ENCODE assay signal across 26 cellular contexts in the genomic region with DNA sequence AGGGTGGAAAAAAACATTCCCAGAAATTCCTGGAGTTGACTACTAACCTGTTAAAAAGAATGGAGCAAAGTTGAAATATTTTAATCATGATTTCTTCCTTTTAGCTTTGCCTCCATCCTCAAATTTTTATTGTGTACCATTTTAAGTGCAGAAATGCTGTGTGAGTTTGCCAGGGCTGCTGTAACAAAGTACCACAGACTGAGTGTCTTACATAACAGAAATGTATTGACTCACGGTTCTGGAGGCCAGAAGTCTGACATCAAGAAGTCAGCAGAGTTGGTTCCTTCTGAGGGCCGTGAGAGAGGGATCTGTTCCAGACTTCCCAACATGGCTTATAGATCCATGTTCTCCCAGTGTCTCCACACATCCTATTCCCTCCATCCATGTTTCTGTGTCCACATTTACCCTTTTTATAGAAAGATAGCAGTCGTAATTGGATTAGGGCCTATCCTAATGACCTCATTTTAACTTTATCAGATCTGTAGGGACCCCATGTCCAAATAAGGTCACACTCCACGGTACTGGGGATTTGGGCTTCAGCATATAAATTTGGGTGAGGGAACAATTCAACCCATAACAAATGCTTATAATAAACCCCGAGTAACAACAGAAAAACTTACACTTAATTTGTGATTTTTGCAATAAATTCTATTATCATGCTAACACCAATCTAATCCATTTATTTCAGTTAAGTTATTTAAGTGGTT. TPM values are rescaled to one million over a fixed set of nuclear protein-coding genes. Genes with fewer than 3 reads are reported as not detected.
DNase-seq lines count a peak whose midpoint lies in the region; ATAC-seq, FAIRE-seq and TF ChIP-seq lines count a peak whose summit lies in the region.
"Had no signal": no experiment of that assay in that cellular context is flagged by ENCODE, and none has a peak within 500 bp of the region (broad histone marks: within the 10 kb centered on the region; RNA-seq: fewer than 3 reads in every experiment).

No MANE protein-coding gene starts in this region.

- no peak overlapping the region for H2BK120ac ChIP-seq in H1 (replicated peaks; ENCODE audit: low read depth, low read length)

- H4K8ac ChIP-seq in H1 (ENCODE audit: extremely low read depth, insufficient read depth, low read length): no peak overlapping the region

- no peak for TF ChIP-seq POLR2A in H1 (IDR thresholded peaks at IDR 0.05; ENCODE audit: control extremely low read depth in 1 of 2, low read depth in 2 of 2, low read length in 2 of 2)

- no peaks in the 10 kb centered on the region for H3K23me2 ChIP-seq in H1 (ENCODE audit: low read depth, low read length)

- no peaks in the 10 kb centered on the region for H3K79me1 ChIP-seq in H1 (ENCODE audit: low read depth, low read length)

- WGBS in H1 (ENCODE audit: extremely low coverage in 1 of 2, insufficient coverage in 1 of 2, insufficient read length in 1 of 2, insufficient replicate concordance in 2 of 2, low coverage in 1 of 2, low lambda C conversion rate in 2 of 2, missing lambda C conversion rate in 1 of 2), 2 experiments: 92% methylated on average over 5 of the region's 5 CpGs; no CpG with 5 or more reads in 1 of the 2 experiments

- no peak overlapping the region for H4K5ac ChIP-seq in H1 (ENCODE audit: insufficient read length, low read depth, low read length)

- no peak overlapping the region for H3K23ac ChIP-seq in H1 (ENCODE audit: insufficient read length)

- H2BK12ac ChIP-seq in H1 (ENCODE audit: low read depth, low read length): no peak overlapping the region

- CTCF ChIA-PET in H1 (lab: Charles Lee; ENCODE audit: partially characterized antibody): no interaction called here

- no peak overlapping the region for H3K18ac ChIP-seq in H1 (ENCODE audit: extremely low read depth, low read length)

- TF ChIP-seq RAD21 in H1 (IDR thresholded peaks at IDR 0.05 in 1 of 2, conservative IDR thresholded peaks at IDR 0.05 in 1 of 2; ENCODE audit: low read depth in 2 of 2, low read length in 2 of 2): no peak

- no peak overlapping the region for H4K91ac ChIP-seq in H1 (replicated peaks; ENCODE audit: insufficient read length, low read length)

- DNase-seq in GM04504 (ENCODE audit: low read depth): peak; percentile 62
- DNase-seq in MG63: peak; percentile 68
- DNase-seq in H1 (ENCODE audit: low read depth in 1 of 2, low spot score in 2 of 2): no peak
- peak; percentile 62 for DNase-seq in osteoblast (ENCODE audit: insufficient read length, low spot score, missing footprints)
- no peak for DNase-seq in DMS79 (lab: John Stamatoyannopoulos, UW)
- DNase-seq in NCI-H524 (lab: John Stamatoyannopoulos, UW): no peak
- no peak for DNase-seq in T-helper 2 cell
- DNase-seq: activated CD4-positive, alpha-beta T cell treated with anti-CD3 and anti-CD28 coated beads for 4 hours; activated CD8-positive, alpha-beta memory T cell treated with anti-CD3 and anti-CD28 coated beads, Interleukin-2, amount 10 ng/mL, durations not matched to agents 7 days and 5 days; activated naive CD8-positive, alpha-beta T cell treated with anti-CD3 and anti-CD28 coated beads, Interleukin-2, amount 10 ng/mL, durations not matched to agents 7 days and 5 days; caudate nucleus; CD8-positive, alpha-beta T cell; erythroblast; head of caudate nucleus; left colon; MM.1S; NCI-H146; NCI-H2171 treated with DMSO at 0.1 percent for 48 hours; NCI-H82; nephron progenitor cell; PC-3; posterior cingulate gyrus; SHP77; transverse colon had no signal

- no peaks in the 10 kb centered on the region; a peak in 2 of 4 replicates for H3K79me2 ChIP-seq in H1 (ENCODE audit: control insufficient read depth in 1 of 2, insufficient read depth in 2 of 2, low read length in 2 of 2)
- H3K79me2 ChIP-seq in osteoblast (ENCODE audit: insufficient read depth, low read length): peaks cover 57% of the 10 kb centered on the region

- H2AFZ ChIP-seq in H1 (ENCODE audit: low read length): no peak overlapping the region
- no peak overlapping the region for H2AFZ ChIP-seq in osteoblast (ENCODE audit: low read length)

- peaks cover 0 to 3% (median 0%) of the 10 kb centered on the region in 4 experiments; a peak in 2 of 7 replicates for H3K4me1 ChIP-seq in H1 (replicated peaks in 1 of 4; ENCODE audit: control insufficient read depth in 3 of 4, insufficient read depth in 4 of 4, low read length in 3 of 4)
- peaks cover 49% of the 10 kb centered on the region for H3K4me1 ChIP-seq in osteoblast (ENCODE audit: insufficient read depth, low read length)

- H3K27ac ChIP-seq in H1 (ENCODE audit: low read depth, low read length) (no peak overlapping the region), osteoblast (ENCODE audit: low read depth, low read length) (peak overlapping the region; percentile 80)
- H3K27ac ChIP-seq: transverse colon had no signal

- no peak overlapping the region for H3K9ac ChIP-seq in H1 (replicated peaks in 1 of 4; ENCODE audit: extremely low read depth in 1 of 4, low read depth in 3 of 4, low read length in 3 of 4)

- H4K20me1 ChIP-seq in H1 (replicated peaks in 1 of 2; ENCODE audit: control insufficient read depth in 1 of 2, insufficient read depth in 2 of 2, low read length in 2 of 2) (no peaks in the 10 kb centered on the region), osteoblast (ENCODE audit: insufficient read depth, low read length) (no peaks in the 10 kb centered on the region)

- peaks cover 12% of the 10 kb centered on the region for H3K36me3 ChIP-seq in MG63
- H3K36me3 ChIP-seq in H1 (ENCODE audit: control insufficient read depth in 2 of 4, insufficient read depth in 4 of 4, low read length in 3 of 4): no peaks in the 10 kb centered on the region
- no peaks in the 10 kb centered on the region for H3K36me3 ChIP-seq in osteoblast (ENCODE audit: insufficient read depth, low read length)
- H3K36me3 ChIP-seq: transverse colon had no signal

- no peak overlapping the region for H3K56ac ChIP-seq in H1 (replicated peaks; ENCODE audit: insufficient read length, low read depth, low read length)

- TF ChIP-seq EP300 in H1 (IDR thresholded peaks at IDR 0.05; ENCODE audit: borderline replicate concordance in 1 of 2, low read depth in 2 of 2, low read length in 2 of 2): no peak

- H3K4me2 ChIP-seq in H1 (ENCODE audit: insufficient read depth in 1 of 2, low read depth in 2 of 2, low read length in 2 of 2): no peak overlapping the region
- H3K4me2 ChIP-seq in osteoblast (ENCODE audit: insufficient read depth, low read length): peak overlapping the region; percentile 28

- POLR2A ChIA-PET in H1 (lab: Charles Lee; ENCODE audit: partially characterized antibody): no interaction called here

- no peak overlapping the region for H2BK20ac ChIP-seq in H1 (ENCODE audit: low read length)

- no peak overlapping the region for H3K4me3 ChIP-seq in MG63
- no peak overlapping the region for H3K4me3 ChIP-seq in H1 (ENCODE audit: extremely low read depth in 1 of 4, insufficient read depth in 2 of 4, low read depth in 3 of 4, low read length in 4 of 4)
- H3K4me3 ChIP-seq in osteoblast (ENCODE audit: insufficient read depth, low read length): no peak overlapping the region
- H3K4me3 ChIP-seq: transverse colon had no signal

- H2AK5ac ChIP-seq in H1 (ENCODE audit: low read depth, low read length): no peak overlapping the region

- H2BK15ac ChIP-seq in H1 (ENCODE audit: low read length): no peak overlapping the region

- no peak overlapping the region for H3K14ac ChIP-seq in H1 (ENCODE audit: insufficient read length)

- TF ChIP-seq CTCF in H1 (IDR thresholded peaks at IDR 0.05; ENCODE audit: control extremely low read depth in 1 of 3, insufficient read depth in 1 of 3, low read depth in 1 of 3, low read length in 3 of 3): no peak
- no peak for TF ChIP-seq CTCF in osteoblast (IDR thresholded peaks at IDR 0.05; ENCODE audit: extremely low read depth, low read depth, low read length)

- no peak overlapping the region for H3K4ac ChIP-seq in H1 (replicated peaks; ENCODE audit: insufficient read length, low read depth, low read length)

- H2BK5ac ChIP-seq in H1 (ENCODE audit: low read depth, low read length): no peak overlapping the region

- ATAC-seq in HG03108 (IDR thresholded peaks at IDR 0.05; ENCODE audit: unreplicated experiment): no peak
- ATAC-seq: activated CD8-positive, alpha-beta memory T cell treated with anti-CD3 and anti-CD28 coated beads, Interleukin-2, amount 10 ng/mL, durations not matched to agents 7 days and 5 days; CD8-positive, alpha-beta T cell; left colon; PC-3; stimulated activated memory B cell treated with anti-CD40 and anti-IgM and Interleukin-4, amounts not matched to agents 10 μg/mL and 1 μg/mL and 100 μg/mL, for 72 hours had no signal

- no peak for FAIRE-seq in H1 (lab: Jason Lieb, UNC)

- H3K9me3 ChIP-seq in MG63 (no peaks in the 10 kb centered on the region), H1 (ENCODE audit: insufficient read depth in 2 of 2, low read depth in 1 of 2, low read length in 1 of 2) (no peaks in the 10 kb centered on the region; a peak in 1 of 4 replicates), osteoblast (ENCODE audit: low read depth, low read length) (no peaks in the 10 kb centered on the region)
- H3K9me3 ChIP-seq: transverse colon had no signal

- H3K27me3 ChIP-seq in MG63: no peaks in the 10 kb centered on the region
- no peaks in the 10 kb centered on the region for H3K27me3 ChIP-seq in H1 (replicated peaks in 1 of 4; ENCODE audit: control insufficient read depth in 3 of 4, extremely low read depth in 1 of 4, insufficient read depth in 3 of 4, low read length in 3 of 4)
- H3K27me3 ChIP-seq in osteoblast (ENCODE audit: insufficient read depth, low read length): no peaks in the 10 kb centered on the region
- H3K27me3 ChIP-seq: transverse colon had no signal

TF ChIP-seq in H1, 55 proteins besides CTCF, POLR2A, EP300 and RAD21 (continues in another document):
- TF ChIP-seq, protein P1, sequence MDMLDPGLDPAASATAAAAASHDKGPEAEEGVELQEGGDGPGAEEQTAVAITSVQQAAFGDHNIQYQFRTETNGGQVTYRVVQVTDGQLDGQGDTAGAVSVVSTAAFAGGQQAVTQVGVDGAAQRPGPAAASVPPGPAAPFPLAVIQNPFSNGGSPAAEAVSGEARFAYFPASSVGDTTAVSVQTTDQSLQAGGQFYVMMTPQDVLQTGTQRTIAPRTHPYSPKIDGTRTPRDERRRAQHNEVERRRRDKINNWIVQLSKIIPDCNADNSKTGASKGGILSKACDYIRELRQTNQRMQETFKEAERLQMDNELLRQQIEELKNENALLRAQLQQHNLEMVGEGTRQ (IDR thresholded peaks at IDR 0.05; ENCODE audit: low read length): no peak
- TF ChIP-seq SRF (IDR thresholded peaks at IDR 0.05; ENCODE audit: low read depth, low read length): peak; percentile 60; the same call in 1 of the 2 replicates

RNA-seq across cellular contexts. Expression of a gene that starts 12.7 kb away (rescaled TPM):
- total RNA-seq in MG63 (2014; rRNA removed; shearing (Covaris generic); ENCODE audit: low replicate concordance): 120 and 173 TPM in 2 replicates
- 20.7 and 23.8 TPM in 2 replicates for total RNA-seq in H1 (2021; fragmentation: NEBNext Ultra II Directional; extraction: Animal tissue kit (Norgen Biotek cat#: 25700))
- polyA plus RNA-seq in H1 (2011; rRNA removed): 5.4 and 9.2 TPM in 2 replicates
- polyA plus RNA-seq in H1 (2011; cell fraction: cytosol; rRNA removed): 11.6 TPM
- 4.9 TPM for polyA plus RNA-seq in H1 (2011; cell fraction: nucleus; rRNA removed)
- 15.4 to 20.7 TPM (median 17.1 TPM) in 4 replicates for polyA plus RNA-seq in H1 (2012, experiment 1 of 2)
- 5.1 TPM for polyA plus RNA-seq in H1 (2012, experiment 2 of 2)
- 21.1 TPM for polyA plus RNA-seq in H1 (2013, experiment 1 of 2)
- 22.5 TPM for polyA plus RNA-seq in H1 (2013, experiment 2 of 2)
- polyA minus RNA-seq in H1 (2011; rRNA and poly(A)+ RNA removed): 7.6 and 9.1 TPM in 2 replicates
- polyA minus RNA-seq in H1 (2011; cell fraction: cytosol; rRNA and poly(A)+ RNA removed): 8.1 TPM
- 8.5 TPM for polyA minus RNA-seq in H1 (2011; cell fraction: nucleus; rRNA and poly(A)+ RNA removed)
- total RNA-seq in osteoblast: 78.9 and 86.6 TPM in 2 replicates
- total RNA-seq: activated CD8-positive, alpha-beta memory T cell treated with anti-CD3 and anti-CD28 coated beads, Interleukin-2, amount 10 ng/mL, durations not matched to agents 7 days and 5 days; activated naive CD8-positive, alpha-beta T cell treated with anti-CD3 and anti-CD28 coated beads, Interleukin-2, amount 10 ng/mL, durations not matched to agents 7 days and 5 days; CD8-positive, alpha-beta T cell had no signal

Comparison
In these comparisons a context has a peak if more than half of its experiments do, and no peak if none do; other contexts are left out.
1. DNase-seq: peak in GM04504 (single experiment), MG63 (single experiment) and osteoblast (single experiment); none in H1 (0 of 2), DMS79 (single experiment), NCI-H524 (0 of 2) and T-helper 2 cell (0 of 5).